In the genomic region with DNA sequence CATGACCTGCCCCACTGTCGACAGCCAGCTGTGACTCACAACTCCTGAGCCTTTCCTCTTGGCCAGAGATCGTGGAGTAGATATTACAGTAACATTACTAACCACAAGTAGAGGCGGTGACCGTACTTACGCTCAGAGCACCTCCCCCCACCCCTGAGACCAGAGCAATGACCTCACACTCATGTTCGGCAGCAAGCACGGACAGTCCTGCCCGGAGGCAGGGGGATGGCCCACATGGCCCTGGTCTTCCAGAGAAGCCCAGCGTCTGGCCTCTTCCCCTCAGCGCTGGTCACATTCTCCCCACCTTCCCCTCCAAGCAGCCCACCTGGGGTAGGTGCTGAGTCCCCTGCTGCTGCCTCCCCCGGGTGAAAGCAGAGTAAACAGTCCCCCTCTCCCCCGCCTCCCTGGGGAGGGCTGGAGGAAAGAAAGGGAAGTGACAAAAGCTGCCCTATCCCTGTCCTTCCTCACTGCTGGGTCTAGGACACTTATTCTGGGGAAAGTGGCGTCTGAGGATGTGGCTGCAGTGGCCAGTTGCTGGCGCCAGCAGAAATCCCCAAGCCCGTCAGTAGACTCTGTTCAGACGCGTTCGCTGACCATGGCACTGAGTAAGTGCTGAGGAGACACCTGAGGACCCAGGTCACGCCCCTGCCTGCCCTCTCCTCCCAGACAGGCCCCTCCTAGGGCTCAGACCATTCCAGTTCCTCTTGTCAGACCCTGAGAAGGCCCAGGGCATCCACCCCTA, we compare ENCODE assay signal across 1 cellular context.
TF ChIP-seq lines count a peak whose summit lies in the region.

No MANE protein-coding gene starts in this region.

TF ChIP-seq in HepG2, 621 proteins besides CTCF, POLR2A, EP300 and RAD21 (continued from another document and continues in another):
- TF ChIP-seq, protein P1, sequence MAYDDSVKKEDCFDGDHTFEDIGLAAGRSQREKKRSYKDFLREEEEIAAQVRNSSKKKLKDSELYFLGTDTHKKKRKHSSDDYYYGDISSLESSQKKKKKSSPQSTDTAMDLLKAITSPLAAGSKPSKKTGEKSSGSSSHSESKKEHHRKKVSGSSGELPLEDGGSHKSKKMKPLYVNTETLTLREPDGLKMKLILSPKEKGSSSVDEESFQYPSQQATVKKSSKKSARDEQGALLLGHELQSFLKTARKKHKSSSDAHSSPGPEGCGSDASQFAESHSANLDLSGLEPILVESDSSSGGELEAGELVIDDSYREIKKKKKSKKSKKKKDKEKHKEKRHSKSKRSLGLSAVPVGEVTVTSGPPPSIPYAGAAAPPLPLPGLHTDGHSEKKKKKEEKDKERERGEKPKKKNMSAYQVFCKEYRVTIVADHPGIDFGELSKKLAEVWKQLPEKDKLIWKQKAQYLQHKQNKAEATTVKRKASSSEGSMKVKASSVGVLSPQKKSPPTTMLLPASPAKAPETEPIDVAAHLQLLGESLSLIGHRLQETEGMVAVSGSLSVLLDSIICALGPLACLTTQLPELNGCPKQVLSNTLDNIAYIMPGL (CRISPR knock-in tag; IDR thresholded peaks at IDR 0.05; ENCODE audit: borderline replicate concordance in 1 of 2, low read depth in 1 of 2) = peak in 1 of 2 experiments; percentile 25; a peak in 1 of 4 replicates
- TF ChIP-seq SYNCRIP (IDR thresholded peaks at IDR 0.05; ENCODE audit: insufficient read depth, low read depth, low read length) = no peak
- 0 out of 2 replicates have a peak, but pooled peaks have one; percentile 38 for TF ChIP-seq ARHGAP35 (CRISPR knock-in tag; IDR thresholded peaks at IDR 0.05; ENCODE audit: borderline replicate concordance)
- TF ChIP-seq, protein P2, sequence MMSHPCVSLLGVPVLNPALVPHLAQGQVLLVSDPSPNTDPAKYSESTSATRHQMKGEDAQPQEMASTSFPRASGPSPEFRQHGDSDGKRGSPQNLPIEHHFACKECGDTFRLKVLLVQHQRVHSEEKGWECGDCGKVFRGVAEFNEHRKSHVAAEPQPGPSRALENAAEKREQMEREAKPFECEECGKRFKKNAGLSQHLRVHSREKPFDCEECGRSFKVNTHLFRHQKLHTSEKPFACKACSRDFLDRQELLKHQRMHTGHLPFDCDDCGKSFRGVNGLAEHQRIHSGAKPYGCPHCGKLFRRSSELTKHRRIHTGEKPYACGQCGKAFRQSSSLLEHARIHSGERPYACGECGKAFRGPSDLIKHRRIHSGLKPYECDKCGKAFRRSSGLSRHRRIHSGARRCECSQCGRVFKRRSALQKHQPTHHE (CRISPR knock-in tag; IDR thresholded peaks at IDR 0.05; ENCODE audit: borderline replicate concordance) = no peak
- peak; percentile 73 for TF ChIP-seq SOX5 (CRISPR knock-in tag; IDR thresholded peaks at IDR 0.05; ENCODE audit: borderline replicate concordance)
- TF ChIP-seq, protein P3, sequence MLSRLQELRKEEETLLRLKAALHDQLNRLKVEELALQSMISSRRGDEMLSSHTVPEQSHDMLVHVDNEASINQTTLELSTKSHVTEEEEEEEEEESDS (CRISPR knock-in tag; IDR thresholded peaks at IDR 0.05; ENCODE audit: borderline replicate concordance) = no peak
- no peak; the same call in 1 of the 2 replicates for TF ChIP-seq NCOA2 (CRISPR knock-in tag; IDR thresholded peaks at IDR 0.05)
- TF ChIP-seq GATA4 (IDR thresholded peaks at IDR 0.05; ENCODE audit: borderline replicate concordance, low read depth) = no peak
- TF ChIP-seq FOXA3 (CRISPR knock-in tag; IDR thresholded peaks at IDR 0.05) = peak; percentile 68
- TF ChIP-seq ZNF143 (CRISPR knock-in tag; IDR thresholded peaks at IDR 0.05) = no peak
- TF ChIP-seq HIVEP1 (CRISPR knock-in tag; IDR thresholded peaks at IDR 0.05) = 0 out of 2 replicates have a peak, but pooled peaks have one; percentile 49
- no peak for TF ChIP-seq IKZF4 (CRISPR knock-in tag; IDR thresholded peaks at IDR 0.05; ENCODE audit: borderline replicate concordance, low read depth, not compliant biosample characterization)
- TF ChIP-seq SAP130 (CRISPR knock-in tag; IDR thresholded peaks at IDR 0.05; ENCODE audit: low read depth) = peak; percentile 86
- TF ChIP-seq, protein P4, sequence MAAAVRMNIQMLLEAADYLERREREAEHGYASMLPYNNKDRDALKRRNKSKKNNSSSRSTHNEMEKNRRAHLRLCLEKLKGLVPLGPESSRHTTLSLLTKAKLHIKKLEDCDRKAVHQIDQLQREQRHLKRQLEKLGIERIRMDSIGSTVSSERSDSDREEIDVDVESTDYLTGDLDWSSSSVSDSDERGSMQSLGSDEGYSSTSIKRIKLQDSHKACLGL (CRISPR knock-in tag; IDR thresholded peaks at IDR 0.05) = peak; percentile 64; the same call in 1 of the 2 replicates
- peak; percentile 53; the same call in 1 of the 2 replicates for TF ChIP-seq WIZ (CRISPR knock-in tag; IDR thresholded peaks at IDR 0.05)
- TF ChIP-seq HMG20A (CRISPR knock-in tag; IDR thresholded peaks at IDR 0.05; ENCODE audit: borderline replicate concordance) = peak; percentile 81
- peak; percentile 75; the same call in 1 of the 2 replicates for TF ChIP-seq ZNF335 (CRISPR knock-in tag; IDR thresholded peaks at IDR 0.05)
- TF ChIP-seq ZNF550 (CRISPR knock-in tag; IDR thresholded peaks at IDR 0.05; ENCODE audit: borderline replicate concordance) = 0 out of 2 replicates have a peak, but pooled peaks have one; percentile 30
- TF ChIP-seq ZNF619 (CRISPR knock-in tag; IDR thresholded peaks at IDR 0.05) = no peak
- no peak for TF ChIP-seq RFXAP (CRISPR knock-in tag; IDR thresholded peaks at IDR 0.05; ENCODE audit: borderline replicate concordance)
- no peak for TF ChIP-seq ZNF761 (CRISPR knock-in tag; conservative IDR thresholded peaks at IDR 0.05)
- TF ChIP-seq, protein P5, sequence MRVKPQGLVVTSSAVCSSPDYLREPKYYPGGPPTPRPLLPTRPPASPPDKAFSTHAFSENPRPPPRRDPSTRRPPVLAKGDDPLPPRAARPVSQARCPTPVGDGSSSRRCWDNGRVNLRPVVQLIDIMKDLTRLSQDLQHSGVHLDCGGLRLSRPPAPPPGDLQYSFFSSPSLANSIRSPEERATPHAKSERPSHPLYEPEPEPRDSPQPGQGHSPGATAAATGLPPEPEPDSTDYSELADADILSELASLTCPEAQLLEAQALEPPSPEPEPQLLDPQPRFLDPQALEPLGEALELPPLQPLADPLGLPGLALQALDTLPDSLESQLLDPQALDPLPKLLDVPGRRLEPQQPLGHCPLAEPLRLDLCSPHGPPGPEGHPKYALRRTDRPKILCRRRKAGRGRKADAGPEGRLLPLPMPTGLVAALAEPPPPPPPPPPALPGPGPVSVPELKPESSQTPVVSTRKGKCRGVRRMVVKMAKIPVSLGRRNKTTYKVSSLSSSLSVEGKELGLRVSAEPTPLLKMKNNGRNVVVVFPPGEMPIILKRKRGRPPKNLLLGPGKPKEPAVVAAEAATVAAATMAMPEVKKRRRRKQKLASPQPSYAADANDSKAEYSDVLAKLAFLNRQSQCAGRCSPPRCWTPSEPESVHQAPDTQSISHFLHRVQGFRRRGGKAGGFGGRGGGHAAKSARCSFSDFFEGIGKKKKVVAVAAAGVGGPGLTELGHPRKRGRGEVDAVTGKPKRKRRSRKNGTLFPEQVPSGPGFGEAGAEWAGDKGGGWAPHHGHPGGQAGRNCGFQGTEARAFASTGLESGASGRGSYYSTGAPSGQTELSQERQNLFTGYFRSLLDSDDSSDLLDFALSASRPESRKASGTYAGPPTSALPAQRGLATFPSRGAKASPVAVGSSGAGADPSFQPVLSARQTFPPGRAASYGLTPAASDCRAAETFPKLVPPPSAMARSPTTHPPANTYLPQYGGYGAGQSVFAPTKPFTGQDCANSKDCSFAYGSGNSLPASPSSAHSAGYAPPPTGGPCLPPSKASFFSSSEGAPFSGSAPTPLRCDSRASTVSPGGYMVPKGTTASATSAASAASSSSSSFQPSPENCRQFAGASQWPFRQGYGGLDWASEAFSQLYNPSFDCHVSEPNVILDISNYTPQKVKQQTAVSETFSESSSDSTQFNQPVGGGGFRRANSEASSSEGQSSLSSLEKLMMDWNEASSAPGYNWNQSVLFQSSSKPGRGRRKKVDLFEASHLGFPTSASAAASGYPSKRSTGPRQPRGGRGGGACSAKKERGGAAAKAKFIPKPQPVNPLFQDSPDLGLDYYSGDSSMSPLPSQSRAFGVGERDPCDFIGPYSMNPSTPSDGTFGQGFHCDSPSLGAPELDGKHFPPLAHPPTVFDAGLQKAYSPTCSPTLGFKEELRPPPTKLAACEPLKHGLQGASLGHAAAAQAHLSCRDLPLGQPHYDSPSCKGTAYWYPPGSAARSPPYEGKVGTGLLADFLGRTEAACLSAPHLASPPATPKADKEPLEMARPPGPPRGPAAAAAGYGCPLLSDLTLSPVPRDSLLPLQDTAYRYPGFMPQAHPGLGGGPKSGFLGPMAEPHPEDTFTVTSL (CRISPR knock-in tag; IDR thresholded peaks at IDR 0.05; ENCODE audit: borderline replicate concordance) = peak; percentile 79; the same call in 1 of the 2 replicates
- no peak for TF ChIP-seq ZNF850 (CRISPR knock-in tag; conservative IDR thresholded peaks at IDR 0.05)
- TF ChIP-seq, protein P6, sequence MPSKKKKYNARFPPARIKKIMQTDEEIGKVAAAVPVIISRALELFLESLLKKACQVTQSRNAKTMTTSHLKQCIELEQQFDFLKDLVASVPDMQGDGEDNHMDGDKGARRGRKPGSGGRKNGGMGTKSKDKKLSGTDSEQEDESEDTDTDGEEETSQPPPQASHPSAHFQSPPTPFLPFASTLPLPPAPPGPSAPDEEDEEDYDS (CRISPR knock-in tag; IDR thresholded peaks at IDR 0.05) = peak; percentile 73
- TF ChIP-seq, protein P7, sequence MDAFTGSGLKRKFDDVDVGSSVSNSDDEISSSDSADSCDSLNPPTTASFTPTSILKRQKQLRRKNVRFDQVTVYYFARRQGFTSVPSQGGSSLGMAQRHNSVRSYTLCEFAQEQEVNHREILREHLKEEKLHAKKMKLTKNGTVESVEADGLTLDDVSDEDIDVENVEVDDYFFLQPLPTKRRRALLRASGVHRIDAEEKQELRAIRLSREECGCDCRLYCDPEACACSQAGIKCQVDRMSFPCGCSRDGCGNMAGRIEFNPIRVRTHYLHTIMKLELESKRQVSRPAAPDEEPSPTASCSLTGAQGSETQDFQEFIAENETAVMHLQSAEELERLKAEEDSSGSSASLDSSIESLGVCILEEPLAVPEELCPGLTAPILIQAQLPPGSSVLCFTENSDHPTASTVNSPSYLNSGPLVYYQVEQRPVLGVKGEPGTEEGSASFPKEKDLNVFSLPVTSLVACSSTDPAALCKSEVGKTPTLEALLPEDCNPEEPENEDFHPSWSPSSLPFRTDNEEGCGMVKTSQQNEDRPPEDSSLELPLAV (CRISPR knock-in tag; conservative IDR thresholded peaks at IDR 0.05; ENCODE audit: low read depth) = no peak
- peak; percentile 37; the same call in 1 of the 2 replicates for TF ChIP-seq ARNT2 (CRISPR knock-in tag; IDR thresholded peaks at IDR 0.05; ENCODE audit: low read depth)
- TF ChIP-seq, protein P8, sequence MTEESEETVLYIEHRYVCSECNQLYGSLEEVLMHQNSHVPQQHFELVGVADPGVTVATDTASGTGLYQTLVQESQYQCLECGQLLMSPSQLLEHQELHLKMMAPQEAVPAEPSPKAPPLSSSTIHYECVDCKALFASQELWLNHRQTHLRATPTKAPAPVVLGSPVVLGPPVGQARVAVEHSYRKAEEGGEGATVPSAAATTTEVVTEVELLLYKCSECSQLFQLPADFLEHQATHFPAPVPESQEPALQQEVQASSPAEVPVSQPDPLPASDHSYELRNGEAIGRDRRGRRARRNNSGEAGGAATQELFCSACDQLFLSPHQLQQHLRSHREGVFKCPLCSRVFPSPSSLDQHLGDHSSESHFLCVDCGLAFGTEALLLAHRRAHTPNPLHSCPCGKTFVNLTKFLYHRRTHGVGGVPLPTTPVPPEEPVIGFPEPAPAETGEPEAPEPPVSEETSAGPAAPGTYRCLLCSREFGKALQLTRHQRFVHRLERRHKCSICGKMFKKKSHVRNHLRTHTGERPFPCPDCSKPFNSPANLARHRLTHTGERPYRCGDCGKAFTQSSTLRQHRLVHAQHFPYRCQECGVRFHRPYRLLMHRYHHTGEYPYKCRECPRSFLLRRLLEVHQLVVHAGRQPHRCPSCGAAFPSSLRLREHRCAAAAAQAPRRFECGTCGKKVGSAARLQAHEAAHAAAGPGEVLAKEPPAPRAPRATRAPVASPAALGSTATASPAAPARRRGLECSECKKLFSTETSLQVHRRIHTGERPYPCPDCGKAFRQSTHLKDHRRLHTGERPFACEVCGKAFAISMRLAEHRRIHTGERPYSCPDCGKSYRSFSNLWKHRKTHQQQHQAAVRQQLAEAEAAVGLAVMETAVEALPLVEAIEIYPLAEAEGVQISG (CRISPR knock-in tag; IDR thresholded peaks at IDR 0.05) = no peak
- no peak for TF ChIP-seq ZNF337 (CRISPR knock-in tag; IDR thresholded peaks at IDR 0.05; ENCODE audit: borderline replicate concordance, low read depth)
- TF ChIP-seq, protein P9, sequence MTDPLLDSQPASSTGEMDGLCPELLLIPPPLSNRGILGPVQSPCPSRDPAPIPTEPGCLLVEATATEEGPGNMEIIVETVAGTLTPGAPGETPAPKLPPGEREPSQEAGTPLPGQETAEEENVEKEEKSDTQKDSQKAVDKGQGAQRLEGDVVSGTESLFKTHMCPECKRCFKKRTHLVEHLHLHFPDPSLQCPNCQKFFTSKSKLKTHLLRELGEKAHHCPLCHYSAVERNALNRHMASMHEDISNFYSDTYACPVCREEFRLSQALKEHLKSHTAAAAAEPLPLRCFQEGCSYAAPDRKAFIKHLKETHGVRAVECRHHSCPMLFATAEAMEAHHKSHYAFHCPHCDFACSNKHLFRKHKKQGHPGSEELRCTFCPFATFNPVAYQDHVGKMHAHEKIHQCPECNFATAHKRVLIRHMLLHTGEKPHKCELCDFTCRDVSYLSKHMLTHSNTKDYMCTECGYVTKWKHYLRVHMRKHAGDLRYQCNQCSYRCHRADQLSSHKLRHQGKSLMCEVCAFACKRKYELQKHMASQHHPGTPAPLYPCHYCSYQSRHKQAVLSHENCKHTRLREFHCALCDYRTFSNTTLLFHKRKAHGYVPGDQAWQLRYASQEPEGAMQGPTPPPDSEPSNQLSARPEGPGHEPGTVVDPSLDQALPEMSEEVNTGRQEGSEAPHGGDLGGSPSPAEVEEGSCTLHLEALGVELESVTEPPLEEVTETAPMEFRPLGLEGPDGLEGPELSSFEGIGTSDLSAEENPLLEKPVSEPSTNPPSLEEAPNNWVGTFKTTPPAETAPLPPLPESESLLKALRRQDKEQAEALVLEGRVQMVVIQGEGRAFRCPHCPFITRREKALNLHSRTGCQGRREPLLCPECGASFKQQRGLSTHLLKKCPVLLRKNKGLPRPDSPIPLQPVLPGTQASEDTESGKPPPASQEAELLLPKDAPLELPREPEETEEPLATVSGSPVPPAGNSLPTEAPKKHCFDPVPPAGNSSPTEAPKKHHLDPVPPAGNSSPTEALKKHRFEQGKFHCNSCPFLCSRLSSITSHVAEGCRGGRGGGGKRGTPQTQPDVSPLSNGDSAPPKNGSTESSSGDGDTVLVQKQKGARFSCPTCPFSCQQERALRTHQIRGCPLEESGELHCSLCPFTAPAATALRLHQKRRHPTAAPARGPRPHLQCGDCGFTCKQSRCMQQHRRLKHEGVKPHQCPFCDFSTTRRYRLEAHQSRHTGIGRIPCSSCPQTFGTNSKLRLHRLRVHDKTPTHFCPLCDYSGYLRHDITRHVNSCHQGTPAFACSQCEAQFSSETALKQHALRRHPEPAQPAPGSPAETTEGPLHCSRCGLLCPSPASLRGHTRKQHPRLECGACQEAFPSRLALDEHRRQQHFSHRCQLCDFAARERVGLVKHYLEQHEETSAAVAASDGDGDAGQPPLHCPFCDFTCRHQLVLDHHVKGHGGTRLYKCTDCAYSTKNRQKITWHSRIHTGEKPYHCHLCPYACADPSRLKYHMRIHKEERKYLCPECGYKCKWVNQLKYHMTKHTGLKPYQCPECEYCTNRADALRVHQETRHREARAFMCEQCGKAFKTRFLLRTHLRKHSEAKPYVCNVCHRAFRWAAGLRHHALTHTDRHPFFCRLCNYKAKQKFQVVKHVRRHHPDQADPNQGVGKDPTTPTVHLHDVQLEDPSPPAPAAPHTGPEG (CRISPR knock-in tag; IDR thresholded peaks at IDR 0.05) = no peak
- 0 out of 2 replicates have a peak, but pooled peaks have one; percentile 28 for TF ChIP-seq ZNF644 (CRISPR knock-in tag; IDR thresholded peaks at IDR 0.05; ENCODE audit: low read depth)
- peak; percentile 63; the same call in 1 of the 2 replicates for TF ChIP-seq ZNF441 (CRISPR knock-in tag; IDR thresholded peaks at IDR 0.05; ENCODE audit: borderline replicate concordance)
- no peak for TF ChIP-seq ZFP90 (CRISPR knock-in tag; IDR thresholded peaks at IDR 0.05; ENCODE audit: borderline replicate concordance)
- TF ChIP-seq ZSCAN21 (CRISPR knock-in tag; IDR thresholded peaks at IDR 0.05; ENCODE audit: borderline replicate concordance) = peak; percentile 57; the same call in 1 of the 2 replicates
